Comparison of ENCODE assay signal across 8 cellular contexts in the genomic region with DNA sequence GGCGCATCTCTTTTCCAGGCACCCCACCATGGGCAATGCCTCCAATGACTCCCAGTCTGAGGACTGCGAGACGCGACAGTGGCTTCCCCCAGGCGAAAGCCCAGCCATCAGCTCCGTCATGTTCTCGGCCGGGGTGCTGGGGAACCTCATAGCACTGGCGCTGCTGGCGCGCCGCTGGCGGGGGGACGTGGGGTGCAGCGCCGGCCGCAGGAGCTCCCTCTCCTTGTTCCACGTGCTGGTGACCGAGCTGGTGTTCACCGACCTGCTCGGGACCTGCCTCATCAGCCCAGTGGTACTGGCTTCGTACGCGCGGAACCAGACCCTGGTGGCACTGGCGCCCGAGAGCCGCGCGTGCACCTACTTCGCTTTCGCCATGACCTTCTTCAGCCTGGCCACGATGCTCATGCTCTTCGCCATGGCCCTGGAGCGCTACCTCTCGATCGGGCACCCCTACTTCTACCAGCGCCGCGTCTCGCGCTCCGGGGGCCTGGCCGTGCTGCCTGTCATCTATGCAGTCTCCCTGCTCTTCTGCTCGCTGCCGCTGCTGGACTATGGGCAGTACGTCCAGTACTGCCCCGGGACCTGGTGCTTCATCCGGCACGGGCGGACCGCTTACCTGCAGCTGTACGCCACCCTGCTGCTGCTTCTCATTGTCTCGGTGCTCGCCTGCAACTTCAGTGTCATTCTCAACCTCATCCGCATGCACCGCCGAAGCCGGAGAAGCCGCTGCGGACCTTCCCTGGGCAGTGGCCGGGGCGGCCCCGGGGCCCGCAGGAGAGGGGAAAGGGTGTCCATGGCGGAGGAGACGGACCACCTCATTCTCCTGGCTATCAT. TPM values are rescaled to one million over a fixed set of nuclear protein-coding genes. Genes with fewer than 3 reads are reported as not detected.
DNase-seq lines count a peak whose midpoint lies in the region; ATAC-seq, FAIRE-seq and TF ChIP-seq lines count a peak whose summit lies in the region.

No MANE protein-coding gene starts in this region.

- FAIRE-seq in kidney (lab: Jason Lieb, UNC), result no peak

- ATAC-seq in T-helper 17 cell, result peak; percentile 43

- peak; percentile 33 to 50 (median 42) for DNase-seq in CD4-positive, alpha-beta memory T cell
- no peak for DNase-seq in HFF-Myc (ENCODE audit: extremely low read depth, low read depth)
- DNase-seq in T-helper 17 cell, result peak; percentile 11 to 21 (median 14)
- no peak for DNase-seq in MCF 10A (ENCODE audit: unreplicated experiment)
- DNase-seq in kidney, result peak; percentile 85
- DNase-seq in stimulated activated CD4-positive, alpha-beta T cell treated with anti-CD3 and anti-CD28 coated beads, Interleukin-1b, Interleukin-23, amount 100 ng/mL, for 48 hours, result peak; percentile 32
- no peak for DNase-seq in cerebellar cortex (ENCODE audit: low spot score)
- no peak for DNase-seq in ureter (ENCODE audit: low spot score)

- no peaks in the 10 kb centered on the region for H3K9me3 ChIP-seq in CD4-positive, alpha-beta memory T cell (ENCODE audit: control insufficient read depth in 1 of 2, low read length in 2 of 2)
- no peaks in the 10 kb centered on the region for H3K9me3 ChIP-seq in T-helper 17 cell (ENCODE audit: control insufficient read depth, low read length, poor library complexity, severe bottlenecking)
- no peaks in the 10 kb centered on the region for H3K9me3 ChIP-seq in kidney (ENCODE audit: control insufficient read depth in 1 of 2, low read length in 2 of 2)

- H3K36me3 Mint-ChIP-seq in CD4-positive, alpha-beta memory T cell, result peaks cover 61 to 75% of the 10 kb centered on the region in 2 donors
- H3K36me3 Mint-ChIP-seq in T-helper 17 cell (ENCODE audit: low read depth), result peaks cover 27% of the 10 kb centered on the region
- no peaks in the 10 kb centered on the region for H3K36me3 Mint-ChIP-seq in MCF 10A (ENCODE audit: insufficient read depth, unreplicated experiment)

- CTCF ChIA-PET in CD4-positive, alpha-beta memory T cell (lab: Charles Lee; ENCODE audit: partially characterized antibody), result interaction anchor here (0.6 to 3.7 kb wide), 8 partner anchors 10 to 86 kb away, joined by 3 to 15 read pairs (median 5); no protein-coding TSS in a partner anchor
- CTCF ChIA-PET in MCF 10A (lab: Yijun Ruan, JAX), result no interaction called here

- BruUV-seq in MCF 10A (replicated peaks; lab: Mats Ljungman, UMichigan), result no TSS peak

- H3K36me3 ChIP-seq in CD4-positive, alpha-beta memory T cell (ENCODE audit: insufficient read depth, low read length), result no peaks in the 10 kb centered on the region
- no peaks in the 10 kb centered on the region for H3K36me3 ChIP-seq in kidney (ENCODE audit: control insufficient read depth in 1 of 2, insufficient read depth in 2 of 2, low read length in 2 of 2)

- peak overlapping the region; percentile 29 to 51 for H3K9ac ChIP-seq in kidney (ENCODE audit: low read length in 2 of 2)

- peak overlapping the region; percentile 95 to 100 (median 99) for H3K4me3 Mint-ChIP-seq in CD4-positive, alpha-beta memory T cell
- H3K4me3 Mint-ChIP-seq in T-helper 17 cell, result peak overlapping the region; percentile 100
- peak overlapping the region; percentile 73 for H3K4me3 Mint-ChIP-seq in MCF 10A (ENCODE audit: unreplicated experiment)

- intact Hi-C loops in CD4-positive, alpha-beta memory T cell (cut with micrococcal nuclease), result loop anchor here (1.0 to 5.0 kb wide), 7 partner anchors 14 to 1487 kb away; a partner anchor contains a TSS
- intact Hi-C loops in MCF 10A (cut with micrococcal nuclease) (no loop called here), kidney (cut with DNase I) (no loop called here)

- H3K4me3 ChIP-seq in CD4-positive, alpha-beta memory T cell (ENCODE audit: low read length in 2 of 2), result peak overlapping the region; percentile 83 to 86
- H3K4me3 ChIP-seq in HFF-Myc (replicated peaks; ENCODE audit: low read depth, low read length), result peak overlapping the region; percentile 55
- peak overlapping the region; percentile 43 to 64 for H3K4me3 ChIP-seq in kidney (ENCODE audit: low read length in 2 of 2)

- POLR2A ChIA-PET in CD4-positive, alpha-beta memory T cell (lab: Charles Lee; ENCODE audit: partially characterized antibody), result interaction anchor here (0.6 to 8.3 kb wide), 30 partner anchors 9 to 839 kb away, joined by 3 to 89 read pairs (median 4); a partner anchor contains a TSS
- POLR2A ChIA-PET in MCF 10A (lab: Yijun Ruan, JAX), result interaction anchor here (1.3 kb wide), 1 partner anchor 28 kb away, joined by 4 read pairs; no protein-coding TSS in a partner anchor

- H3K27me3 ChIP-seq in CD4-positive, alpha-beta memory T cell (ENCODE audit: insufficient read depth, low read length), result no peaks in the 10 kb centered on the region

- peaks cover 70% of the 10 kb centered on the region for H3K4me1 ChIP-seq in CD4-positive, alpha-beta memory T cell (ENCODE audit: insufficient read depth, low read length)
- peaks cover 0 to 14% of the 10 kb centered on the region in 2 donors for H3K4me1 ChIP-seq in kidney (ENCODE audit: control insufficient read depth in 1 of 2, insufficient read depth in 1 of 2, low read depth in 1 of 2, low read length in 2 of 2)

- peak overlapping the region; percentile 59 for H3K27ac ChIP-seq in CD4-positive, alpha-beta memory T cell (ENCODE audit: low read depth, low read length)
- H3K27ac ChIP-seq in kidney (ENCODE audit: low read depth in 2 of 2, low read length in 2 of 2), result peak overlapping the region in 1 of 2 donors; percentile 16

- TF ChIP-seq CTCF in HFF-Myc (IDR thresholded peaks at IDR 0.05; ENCODE audit: low read depth, low read length, missing control alignments), result no peak
- TF ChIP-seq CTCF in MCF 10A (IDR thresholded peaks at IDR 0.05; ENCODE audit: unreplicated experiment), result no peak
- no peak for TF ChIP-seq CTCF in kidney (IDR thresholded peaks at IDR 0.05; ENCODE audit: borderline replicate concordance, extremely low read depth, insufficient read depth)

- H3K27ac Mint-ChIP-seq in CD4-positive, alpha-beta memory T cell, result peak overlapping the region; percentile 87 to 97 (median 92)
- peak overlapping the region; percentile 99 for H3K27ac Mint-ChIP-seq in T-helper 17 cell
- peak overlapping the region; percentile 21 for H3K27ac Mint-ChIP-seq in MCF 10A (ENCODE audit: low read depth, unreplicated experiment)

- peaks cover 49 to 90% (median 62%) of the 10 kb centered on the region in 4 donors for H3K4me1 Mint-ChIP-seq in CD4-positive, alpha-beta memory T cell
- H3K4me1 Mint-ChIP-seq in T-helper 17 cell, result peaks cover 63% of the 10 kb centered on the region
- peaks cover 17% of the 10 kb centered on the region for H3K4me1 Mint-ChIP-seq in MCF 10A (ENCODE audit: insufficient read depth, unreplicated experiment)

- peaks cover 0 to 2% of the 10 kb centered on the region in 2 donors for H3K27me3 Mint-ChIP-seq in CD4-positive, alpha-beta memory T cell
- H3K27me3 Mint-ChIP-seq in T-helper 17 cell (peaks cover 7% of the 10 kb centered on the region), MCF 10A (ENCODE audit: insufficient read depth, unreplicated experiment) (peaks cover 12% of the 10 kb centered on the region)

- H3K9me3 Mint-ChIP-seq in CD4-positive, alpha-beta memory T cell, result peaks cover 0 to 4% (median 0%) of the 10 kb centered on the region in 8 donors
- no peaks in the 10 kb centered on the region for H3K9me3 Mint-ChIP-seq in MCF 10A (ENCODE audit: unreplicated experiment)

RNA-seq across cellular contexts. Expression of a gene that starts 0.6 kb away (rescaled TPM):
- total RNA-seq in CD4-positive, alpha-beta memory T cell, result 10 to 100 TPM; 29.4 to 30.2 TPM
- 100 to 1,000 TPM; 241 to 259 TPM for polyA plus RNA-seq in CD4-positive, alpha-beta memory T cell
- 10 to 100 TPM; 40.5 to 52.1 TPM for total RNA-seq in T-helper 17 cell
- 0.12 TPM in 2 replicates for total RNA-seq in MCF 10A (2022)
- 10.0 TPM for total RNA-seq in kidney
- 3.4 TPM for polyA plus RNA-seq in kidney (ENCODE audit: insufficient read depth, low read depth, low replicate concordance)
- total RNA-seq in ureter, result 3.4 TPM

RNA-seq across cellular contexts. Expression of a gene that starts 47.2 kb away (rescaled TPM):
- total RNA-seq in CD4-positive, alpha-beta memory T cell, result 1 to 10 TPM; 1.9 to 2.1 TPM
- polyA plus RNA-seq in CD4-positive, alpha-beta memory T cell, result 1 to 10 TPM; 6.7 to 7.2 TPM
- total RNA-seq in T-helper 17 cell (1 to 10 TPM; 2.5 to 3.7 TPM), MCF 10A (2022) (not detected in 2 replicates), kidney (3.1 TPM), ureter (2.7 TPM)
- polyA plus RNA-seq in kidney (ENCODE audit: insufficient read depth, low read depth, low replicate concordance), result 0.22 TPM

Comparison
In these comparisons a context has a peak if more than half of its experiments do, and no peak if none do; other contexts are left out.
1. DNase-seq: peak in CD4-positive, alpha-beta memory T cell (5 of 5), T-helper 17 cell (3 of 3), kidney (single experiment) and stimulated activated CD4-positive, alpha-beta T cell treated with anti-CD3 and anti-CD28 coated beads, Interleukin-1b, Interleukin-23, amount 100 ng/mL, for 48 hours (single experiment); none in HFF-Myc (single experiment), MCF 10A (single experiment), cerebellar cortex (single experiment) and ureter (single experiment).
2. H3K27ac Mint-ChIP-seq: peak in every context shown above with its lines; median percentile 99 in T-helper 17 cell; 92 in CD4-positive, alpha-beta memory T cell; 21 in MCF 10A.
3. Peak in every context shown above with its lines, with median percentiles within 50 percentile points of each other: H3K4me3 ChIP-seq and H3K4me3 Mint-ChIP-seq.